In the genomic region with DNA sequence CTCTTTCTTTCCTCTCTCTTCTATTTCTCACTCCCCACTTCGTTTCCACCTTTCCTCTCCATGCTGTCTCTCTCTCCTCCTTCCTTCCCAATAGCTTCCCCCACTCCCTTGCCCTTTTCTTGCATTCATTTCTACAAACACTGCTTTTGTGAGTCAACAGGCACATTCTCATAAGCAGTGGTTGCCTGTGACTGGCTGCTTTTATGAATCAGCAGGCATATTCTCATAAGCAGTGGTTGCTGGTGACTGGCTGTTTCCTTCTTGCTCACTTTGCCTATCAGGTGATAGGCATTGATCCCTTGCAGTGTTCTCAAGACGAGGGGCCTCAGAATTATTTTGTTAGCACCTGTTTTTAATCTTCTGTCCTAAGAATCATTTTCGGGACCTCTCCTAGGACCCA, we compare ENCODE assay signal across 14 cellular contexts.
A peak's percentile ranks its signal among the peaks of the same experiment; 100 is the strongest.
DNase-seq lines count a peak whose midpoint lies in the region; ATAC-seq, FAIRE-seq and TF ChIP-seq lines count a peak whose summit lies in the region.
"Had no signal": no experiment of that assay in that cellular context is flagged by ENCODE, and none has a peak within 500 bp of the region (broad histone marks: within the 10 kb centered on the region; RNA-seq: fewer than 3 reads in every experiment).

No MANE protein-coding gene starts in this region.

- CTCF ChIA-PET in endothelial cell of umbilical vein (lab: Charles Lee): no interaction called here

- no peak overlapping the region for H3K27ac Mint-ChIP-seq in activated T-cell treated with anti-CD3 and anti-CD28 coated beads, Interleukin-2, amount 50 U/mL, for 24 hours
- H3K27ac Mint-ChIP-seq: B cell; stimulated activated memory B cell treated with anti-CD40 and anti-IgM and Interleukin-4, amounts not matched to agents 10 μg/mL and 1 μg/mL and 100 μg/mL, for 72 hours had no signal

- BruUV-seq in endothelial cell of umbilical vein (replicated peaks; lab: Mats Ljungman, UMichigan): no TSS peak

- no peaks in the 10 kb centered on the region for H3K9me3 Mint-ChIP-seq in activated T-cell treated with anti-CD3 and anti-CD28 coated beads, Interleukin-2, amount 50 U/mL, for 24 hours
- H3K9me3 Mint-ChIP-seq: stimulated activated memory B cell treated with anti-CD40 and anti-IgM and Interleukin-4, amounts not matched to agents 10 μg/mL and 1 μg/mL and 100 μg/mL, for 72 hours had no signal

- H3K27me3 ChIP-seq in MG63 (no peaks in the 10 kb centered on the region), endothelial cell of umbilical vein (ENCODE audit: control insufficient read depth in 2 of 2, insufficient read depth in 2 of 2, low read length in 2 of 2) (peaks cover 2 to 6% of the 10 kb centered on the region in 2 experiments)

- peaks cover 13% of the 10 kb centered on the region for H3K4me1 Mint-ChIP-seq in activated T-cell treated with anti-CD3 and anti-CD28 coated beads, Interleukin-2, amount 50 U/mL, for 24 hours (ENCODE audit: low read depth)
- H3K4me1 Mint-ChIP-seq: B cell; stimulated activated memory B cell treated with anti-CD40 and anti-IgM and Interleukin-4, amounts not matched to agents 10 μg/mL and 1 μg/mL and 100 μg/mL, for 72 hours had no signal

- ATAC-seq in HG02938 (IDR thresholded peaks at IDR 0.05; ENCODE audit: unreplicated experiment) (no peak), left cardiac atrium (no peak)
- ATAC-seq: stimulated activated memory B cell treated with anti-CD40 and anti-IgM and Interleukin-4, amounts not matched to agents 10 μg/mL and 1 μg/mL and 100 μg/mL, for 72 hours had no signal

- H3K9me1 ChIP-seq in endothelial cell of umbilical vein (replicated peaks; ENCODE audit: control insufficient read depth, extremely low read depth, insufficient read depth, low read length): no peaks in the 10 kb centered on the region

- no peaks in the 10 kb centered on the region for H3K36me3 Mint-ChIP-seq in activated T-cell treated with anti-CD3 and anti-CD28 coated beads, Interleukin-2, amount 50 U/mL, for 24 hours (ENCODE audit: low read depth)
- H3K36me3 Mint-ChIP-seq: stimulated activated memory B cell treated with anti-CD40 and anti-IgM and Interleukin-4, amounts not matched to agents 10 μg/mL and 1 μg/mL and 100 μg/mL, for 72 hours had no signal

- FAIRE-seq in endothelial cell of umbilical vein (lab: Jason Lieb, UNC): peak; percentile 8
- FAIRE-seq: kidney had no signal

- H2AFZ ChIP-seq in endothelial cell of umbilical vein (ENCODE audit: low read depth, low read length): peak overlapping the region; percentile 57

- H3K4me3 Mint-ChIP-seq in activated T-cell treated with anti-CD3 and anti-CD28 coated beads, Interleukin-2, amount 50 U/mL, for 24 hours: no peak overlapping the region
- H3K4me3 Mint-ChIP-seq: B cell; stimulated activated memory B cell treated with anti-CD40 and anti-IgM and Interleukin-4, amounts not matched to agents 10 μg/mL and 1 μg/mL and 100 μg/mL, for 72 hours had no signal

- no peak overlapping the region for H3K4me3 ChIP-seq in MG63
- H3K4me3 ChIP-seq in endothelial cell of umbilical vein (replicated peaks in 1 of 3; ENCODE audit: insufficient read depth in 1 of 3, low read depth in 1 of 3, low read length in 3 of 3): no peak overlapping the region

- no peak overlapping the region for H3K27ac ChIP-seq in endothelial cell of umbilical vein (ENCODE audit: insufficient read depth, low read depth, low read length)

- POLR2A ChIA-PET in endothelial cell of umbilical vein (lab: Charles Lee): interaction anchor here (0.6 kb wide), 1 partner anchor 625 kb away, joined by 3 read pairs; no protein-coding TSS in a partner anchor

- H3K4me1 ChIP-seq in endothelial cell of umbilical vein (ENCODE audit: control insufficient read depth, extremely low read depth, insufficient read depth, low read length): no peaks in the 10 kb centered on the region

- H3K9ac ChIP-seq in endothelial cell of umbilical vein (replicated peaks; ENCODE audit: extremely low read depth, insufficient read depth, low read length): no peak overlapping the region

- no peak for TF ChIP-seq CTCF in endothelial cell of umbilical vein (IDR thresholded peaks at IDR 0.05; ENCODE audit: extremely low read depth in 1 of 2, insufficient read depth in 1 of 2, low read depth in 1 of 2, low read length in 2 of 2)

- H3K9me3 ChIP-seq in MG63 (no peaks in the 10 kb centered on the region), endothelial cell of umbilical vein (replicated peaks; ENCODE audit: control insufficient read depth, insufficient read depth, low read length) (no peaks in the 10 kb centered on the region)

- dilution Hi-C loops in endothelial cell of umbilical vein (cut with MboI; ENCODE audit: extremely low pct_ligation_motif_present, low sequenced_read_pairs): no loop called here

- no peaks in the 10 kb centered on the region for H3K79me2 ChIP-seq in endothelial cell of umbilical vein (ENCODE audit: control insufficient read depth, insufficient read depth, low read length)

- peak; percentile 7 for DNase-seq in activated T-cell treated with anti-CD3 and anti-CD28 coated beads for 48 hours (ENCODE audit: low read depth)
- DNase-seq in activated T-cell treated with anti-CD3 and anti-CD28 coated beads, Interleukin-2, amount 50 U/mL, for 24 hours: no peak
- peak; percentile 22 for DNase-seq in MG63
- peak; percentile 26 for DNase-seq in endothelial cell of umbilical vein (ENCODE audit: low read depth, low spot score)
- peak; percentile 12 for DNase-seq in stimulated activated CD4-positive, alpha-beta T cell treated with anti-CD3 and anti-CD28 coated beads, Interleukin-4, amount 100 ng/mL, for 24 hours
- DNase-seq in D341Med (ENCODE audit: low spot score): no peak
- DNase-seq in left cardiac atrium: no peak
- DNase-seq: activated CD8-positive, alpha-beta memory T cell treated with anti-CD3 and anti-CD28 coated beads, Interleukin-2, amount 50 U/mL, for 4 hours; kidney; NCI-H2107; retina had no signal

- no peaks in the 10 kb centered on the region for H4K20me1 ChIP-seq in endothelial cell of umbilical vein (replicated peaks; ENCODE audit: control insufficient read depth, extremely low read depth, insufficient read depth, low read length)

- H3K36me3 ChIP-seq in MG63 (no peaks in the 10 kb centered on the region), endothelial cell of umbilical vein (ENCODE audit: control insufficient read depth in 2 of 2, extremely low read depth in 1 of 2, insufficient read depth in 2 of 2, low read length in 2 of 2) (no peaks in the 10 kb centered on the region)

- H3K27me3 Mint-ChIP-seq in activated T-cell treated with anti-CD3 and anti-CD28 coated beads, Interleukin-2, amount 50 U/mL, for 24 hours: peaks cover 16% of the 10 kb centered on the region
- H3K27me3 Mint-ChIP-seq: B cell; stimulated activated memory B cell treated with anti-CD40 and anti-IgM and Interleukin-4, amounts not matched to agents 10 μg/mL and 1 μg/mL and 100 μg/mL, for 72 hours had no signal

- no peak overlapping the region for H3K4me2 ChIP-seq in endothelial cell of umbilical vein (ENCODE audit: insufficient read depth, low read length)

- intact Hi-C loops in endothelial cell of umbilical vein (cut with micrococcal nuclease) (no loop called here), left cardiac atrium (cut with DNase I) (no loop called here)

- TF ChIP-seq POLR2A in endothelial cell of umbilical vein (IDR thresholded peaks at IDR 0.05; ENCODE audit: low read depth, low read length): no peak

TF ChIP-seq in endothelial cell of umbilical vein, 7 proteins besides CTCF, POLR2A, EP300 and RAD21:
- TF ChIP-seq EZH2 (IDR thresholded peaks at IDR 0.05; ENCODE audit: borderline replicate concordance, low read depth, low read length, severe bottlenecking) (no peak), MYC (IDR thresholded peaks at IDR 0.05; ENCODE audit: low read depth, low read length) (no peak), FOS (IDR thresholded peaks at IDR 0.05; ENCODE audit: borderline replicate concordance, insufficient read depth, low read length) (no peak), JUN (IDR thresholded peaks at IDR 0.05; ENCODE audit: borderline replicate concordance, insufficient read depth, insufficient read length, low read depth) (no peak), POLR2AphosphoS5 (IDR thresholded peaks at IDR 0.05; ENCODE audit: insufficient read depth, low read depth, low read length) (no peak), GATA2 (IDR thresholded peaks at IDR 0.05; ENCODE audit: insufficient read depth, insufficient read length, low read depth, low read length) (no peak)
- TF ChIP-seq, protein P1, sequence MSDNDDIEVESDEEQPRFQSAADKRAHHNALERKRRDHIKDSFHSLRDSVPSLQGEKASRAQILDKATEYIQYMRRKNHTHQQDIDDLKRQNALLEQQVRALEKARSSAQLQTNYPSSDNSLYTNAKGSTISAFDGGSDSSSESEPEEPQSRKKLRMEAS (IDR thresholded peaks at IDR 0.05; ENCODE audit: insufficient read depth, insufficient read length): no peak
TF ChIP-seq in endothelial cell of umbilical vein: peak in this region for 0.

Comparison
In these comparisons a context has a peak if more than half of its experiments do, and no peak if none do; other contexts are left out.
1. DNase-seq: peak in activated T-cell treated with anti-CD3 and anti-CD28 coated beads for 48 hours (single experiment), MG63 (single experiment), endothelial cell of umbilical vein (single experiment) and stimulated activated CD4-positive, alpha-beta T cell treated with anti-CD3 and anti-CD28 coated beads, Interleukin-4, amount 100 ng/mL, for 24 hours (single experiment); none in activated T-cell treated with anti-CD3 and anti-CD28 coated beads, Interleukin-2, amount 50 U/mL, for 24 hours (single experiment), D341Med (single experiment) and left cardiac atrium (single experiment).